Comparison of ENCODE assay signal across 8 cellular contexts in the genomic region with DNA sequence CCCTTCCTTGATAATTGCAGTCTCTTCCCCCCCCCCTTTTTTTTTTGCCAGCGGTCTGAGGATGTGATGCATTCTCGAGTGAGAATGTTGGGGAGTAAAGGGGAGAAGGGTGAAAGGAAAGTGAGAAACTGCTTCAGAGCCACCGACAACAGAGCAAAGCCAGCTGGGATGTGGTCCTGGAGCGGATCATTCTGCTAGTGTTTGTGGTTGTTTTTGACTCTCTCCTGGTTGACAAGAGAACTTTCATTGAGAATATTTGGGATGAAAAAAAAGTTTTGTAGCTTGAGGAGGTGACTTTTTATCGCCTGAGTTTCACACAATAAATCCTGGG. TPM values are rescaled to one million over a fixed set of nuclear protein-coding genes. Genes with fewer than 3 reads are reported as not detected.
DNase-seq lines count a peak whose midpoint lies in the region; ATAC-seq, FAIRE-seq and TF ChIP-seq lines count a peak whose summit lies in the region.

No MANE protein-coding gene starts in this region.

- WGBS in pancreas, 2 donors, result 4 to 6% methylated on average over 5 of the region's 5 CpGs

- H3K27ac ChIP-seq in pancreas, result peak overlapping the region in 2 of 4 donors; percentile 85 to 92

- H3K9me3 ChIP-seq in ES-I3 (ENCODE audit: control insufficient read depth, insufficient read depth, low read length) (no peaks in the 10 kb centered on the region), NT2/D1 (ENCODE audit: insufficient read depth, low read length) (no peaks in the 10 kb centered on the region), pancreas (no peaks in the 10 kb centered on the region)

- H3K4me1 ChIP-seq in ES-I3 (ENCODE audit: insufficient read depth, low read length) (no peaks in the 10 kb centered on the region), NT2/D1 (ENCODE audit: insufficient read depth, insufficient read length) (no peaks in the 10 kb centered on the region), pancreas (peaks cover 0 to 4% (median 0%) of the 10 kb centered on the region in 3 donors)

- H3K36me3 ChIP-seq in ES-I3 (ENCODE audit: insufficient read depth, low read length), result no peaks in the 10 kb centered on the region
- H3K36me3 ChIP-seq in NT2/D1 (ENCODE audit: insufficient read depth, insufficient read length, low read length), result peaks cover 3% of the 10 kb centered on the region
- no peaks in the 10 kb centered on the region for H3K36me3 ChIP-seq in pancreas

- peak overlapping the region; percentile 98 for H3K4me3 Mint-ChIP-seq in endothelial cell (ENCODE audit: unreplicated experiment)

- H3K27me3 ChIP-seq in NT2/D1 (ENCODE audit: insufficient read depth, insufficient read length) (no peaks in the 10 kb centered on the region), pancreas (no peaks in the 10 kb centered on the region)

- peaks cover 10% of the 10 kb centered on the region for H3K27me3 Mint-ChIP-seq in endothelial cell (ENCODE audit: unreplicated experiment)

- H3K4me3 ChIP-seq in NT2/D1 (ENCODE audit: insufficient read length, low read depth), result peak overlapping the region; percentile 66
- H3K4me3 ChIP-seq in pancreas, result peak overlapping the region in 3 of 4 donors; percentile 68 to 79 (median 70)

- peak overlapping the region; percentile 96 for H3K27ac Mint-ChIP-seq in endothelial cell (ENCODE audit: unreplicated experiment)

- H3K9me3 Mint-ChIP-seq in endothelial cell (ENCODE audit: unreplicated experiment), result no peaks in the 10 kb centered on the region

- intact Hi-C loops in pancreas (cut with DNase I), result no loop called here

- H3K4me1 Mint-ChIP-seq in endothelial cell (ENCODE audit: unreplicated experiment), result peaks cover 24% of the 10 kb centered on the region

- no peak for ATAC-seq in pancreas
- ATAC-seq in HG03045 (IDR thresholded peaks at IDR 0.05; ENCODE audit: unreplicated experiment), result no peak
- no peak for ATAC-seq in GM19397 (IDR thresholded peaks at IDR 0.05; ENCODE audit: unreplicated experiment)

- no peak for FAIRE-seq in pancreas (lab: Jason Lieb, UNC)

- DNase-seq in NT2/D1 (ENCODE audit: low read depth, low spot score) (no peak), endothelial cell (ENCODE audit: low spot score) (no peak), pancreas (no peak), SHP77 treated with DMSO at 0.1 percent for 48 hours (lab: John Stamatoyannopoulos, UW) (no peak), NCI-H1092 (lab: John Stamatoyannopoulos, UW) (no peak)

- peaks cover 12% of the 10 kb centered on the region for H3K36me3 Mint-ChIP-seq in endothelial cell (ENCODE audit: low read depth, unreplicated experiment)

- H3K9ac ChIP-seq in ES-I3 (ENCODE audit: low read depth, low read length), result peak overlapping the region; percentile 70
- H3K9ac ChIP-seq in NT2/D1 (ENCODE audit: insufficient read length, low read depth), result peak overlapping the region; percentile 69

- TF ChIP-seq CTCF in endothelial cell (IDR thresholded peaks at IDR 0.05; ENCODE audit: unreplicated experiment), result no peak
- no peak for TF ChIP-seq CTCF in pancreas (IDR thresholded peaks at IDR 0.05)

RNA-seq across cellular contexts. Expression of gene NF1, which starts 1.3 kb away (rescaled TPM):
- total RNA-seq in endothelial cell (ENCODE audit: unreplicated experiment) (52.7 TPM), pancreas (10 to 100 TPM; 22.9 to 38.4 (median 30.2) TPM)
- polyA plus RNA-seq in pancreas, result 10 to 100 TPM in 1 of 2 donors, 1 to 10 TPM in 1; 6.6 to 11.2 TPM
